1 cellular context compared by ENCODE assay signal in the genomic region with DNA sequence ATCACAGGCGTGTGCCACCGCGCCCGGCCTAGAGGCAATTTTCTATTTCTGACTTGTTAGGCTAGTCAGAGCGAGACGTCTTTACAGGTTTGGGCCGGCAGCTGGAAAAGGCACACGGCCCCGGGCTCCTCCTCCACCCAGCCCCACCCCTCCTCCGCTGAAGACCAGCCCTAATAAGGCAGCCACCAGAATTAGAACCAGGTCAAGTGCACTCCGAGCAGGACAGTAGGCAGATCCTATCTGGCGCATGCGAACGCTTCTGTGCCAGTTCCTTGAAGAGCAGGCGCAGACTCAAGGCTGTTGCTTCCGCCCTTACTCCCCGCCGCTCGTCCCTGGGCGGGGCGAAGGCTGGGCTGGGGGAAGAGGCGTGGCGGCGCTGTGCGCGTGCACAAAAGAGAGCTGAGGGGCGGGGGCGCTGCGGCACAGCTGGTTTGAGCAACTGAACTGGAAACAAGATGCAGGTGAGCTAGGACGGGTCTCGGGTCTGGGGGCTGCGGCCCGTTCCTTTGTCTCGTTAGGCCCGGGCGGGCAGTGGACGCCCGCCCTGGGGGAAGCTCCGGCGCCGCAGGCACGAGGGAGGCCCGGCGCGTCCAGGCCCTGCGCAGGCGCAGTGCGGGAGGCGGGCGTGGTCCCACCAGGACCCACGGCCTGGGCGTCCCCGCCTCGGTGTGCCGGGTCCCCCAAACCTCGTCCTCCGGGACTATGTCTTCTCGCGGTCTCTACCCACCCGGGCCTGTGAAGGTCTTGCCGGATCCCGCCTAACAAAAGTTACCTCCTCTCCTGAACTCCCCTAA.
TF ChIP-seq lines count a peak whose summit lies in the region.

PDCL3 (plus strand) TSS at position 381 of the 794 bp plus-strand sequence; CDS start at position 456, 75 bp downstream.

TF ChIP-seq in HepG2, 621 proteins besides CTCF, POLR2A, EP300 and RAD21 (continued from another document and continues in another):
- TF ChIP-seq, protein P1, sequence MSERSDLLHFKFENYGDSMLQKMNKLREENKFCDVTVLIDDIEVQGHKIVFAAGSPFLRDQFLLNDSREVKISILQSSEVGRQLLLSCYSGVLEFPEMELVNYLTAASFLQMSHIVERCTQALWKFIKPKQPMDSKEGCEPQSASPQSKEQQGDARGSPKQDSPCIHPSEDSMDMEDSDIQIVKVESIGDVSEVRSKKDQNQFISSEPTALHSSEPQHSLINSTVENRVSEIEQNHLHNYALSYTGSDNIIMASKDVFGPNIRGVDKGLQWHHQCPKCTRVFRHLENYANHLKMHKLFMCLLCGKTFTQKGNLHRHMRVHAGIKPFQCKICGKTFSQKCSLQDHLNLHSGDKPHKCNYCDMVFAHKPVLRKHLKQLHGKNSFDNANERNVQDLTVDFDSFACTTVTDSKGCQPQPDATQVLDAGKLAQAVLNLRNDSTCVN (CRISPR knock-in tag; IDR thresholded peaks at IDR 0.05; ENCODE audit: borderline replicate concordance): peak; percentile 72; the same call in 1 of the 2 replicates
- TF ChIP-seq MIER3 (CRISPR knock-in tag; IDR thresholded peaks at IDR 0.05; ENCODE audit: borderline replicate concordance): no peak; the same call in 1 of the 2 replicates
- TF ChIP-seq MEIS1 (CRISPR knock-in tag; IDR thresholded peaks at IDR 0.05; ENCODE audit: borderline replicate concordance): peak; percentile 40; the same call in 1 of the 2 replicates
- TF ChIP-seq ZC3H4 (CRISPR knock-in tag; IDR thresholded peaks at IDR 0.05; ENCODE audit: borderline replicate concordance): no peak
- TF ChIP-seq ZBTB8A (CRISPR knock-in tag; IDR thresholded peaks at IDR 0.05; ENCODE audit: borderline replicate concordance, low read depth): no peak
- TF ChIP-seq YY1 (IDR thresholded peaks at IDR 0.05; ENCODE audit: insufficient read depth, insufficient replicate concordance, low read depth, low read length): no peak
- TF ChIP-seq ZNF800 (CRISPR knock-in tag; IDR thresholded peaks at IDR 0.05): peak; percentile 77; the same call in 1 of the 2 replicates
- no peak for TF ChIP-seq FOSL1 (CRISPR knock-in tag; IDR thresholded peaks at IDR 0.05; ENCODE audit: borderline replicate concordance)
- no peak for TF ChIP-seq ZFP41 (CRISPR knock-in tag; IDR thresholded peaks at IDR 0.05; ENCODE audit: borderline replicate concordance)
- no peak for TF ChIP-seq ZNF652 (CRISPR knock-in tag; IDR thresholded peaks at IDR 0.05; ENCODE audit: borderline replicate concordance, low read depth)
- TF ChIP-seq ZNF136 (CRISPR knock-in tag; IDR thresholded peaks at IDR 0.05; ENCODE audit: low read depth): peak; percentile 56; the same call in 1 of the 2 replicates
- TF ChIP-seq ZFY (CRISPR knock-in tag; IDR thresholded peaks at IDR 0.05): peak; percentile 97
- TF ChIP-seq JDP2 (CRISPR knock-in tag; IDR thresholded peaks at IDR 0.05; ENCODE audit: borderline replicate concordance): no peak
- TF ChIP-seq ZNF737 (CRISPR knock-in tag; IDR thresholded peaks at IDR 0.05; ENCODE audit: borderline replicate concordance): no peak; the same call in 1 of the 2 replicates
- 0 out of 2 replicates have a peak, but pooled peaks have one; percentile 22 for TF ChIP-seq NFKBIZ (CRISPR knock-in tag; IDR thresholded peaks at IDR 0.05)
- no peak for TF ChIP-seq SMARCC2 (IDR thresholded peaks at IDR 0.05)
- TF ChIP-seq FOXO1 (CRISPR knock-in tag; IDR thresholded peaks at IDR 0.05): 0 out of 2 replicates have a peak, but pooled peaks have one; percentile 16
- TF ChIP-seq DMTF1 (CRISPR knock-in tag; IDR thresholded peaks at IDR 0.05): no peak
- TF ChIP-seq STAG1 (CRISPR knock-in tag; IDR thresholded peaks at IDR 0.05): no peak
- TF ChIP-seq SIN3A (IDR thresholded peaks at IDR 0.05; ENCODE audit: borderline replicate concordance, low read depth, low read length): peak; percentile 72; the same call in 1 of the 2 replicates
- peak; percentile 49; the same call in 1 of the 2 replicates for TF ChIP-seq ATF3 (CRISPR knock-in tag; IDR thresholded peaks at IDR 0.05)
- TF ChIP-seq HHEX (CRISPR knock-in tag; IDR thresholded peaks at IDR 0.05): no peak
- no peak for TF ChIP-seq ADNP (CRISPR knock-in tag; IDR thresholded peaks at IDR 0.05)
- TF ChIP-seq, protein P2, sequence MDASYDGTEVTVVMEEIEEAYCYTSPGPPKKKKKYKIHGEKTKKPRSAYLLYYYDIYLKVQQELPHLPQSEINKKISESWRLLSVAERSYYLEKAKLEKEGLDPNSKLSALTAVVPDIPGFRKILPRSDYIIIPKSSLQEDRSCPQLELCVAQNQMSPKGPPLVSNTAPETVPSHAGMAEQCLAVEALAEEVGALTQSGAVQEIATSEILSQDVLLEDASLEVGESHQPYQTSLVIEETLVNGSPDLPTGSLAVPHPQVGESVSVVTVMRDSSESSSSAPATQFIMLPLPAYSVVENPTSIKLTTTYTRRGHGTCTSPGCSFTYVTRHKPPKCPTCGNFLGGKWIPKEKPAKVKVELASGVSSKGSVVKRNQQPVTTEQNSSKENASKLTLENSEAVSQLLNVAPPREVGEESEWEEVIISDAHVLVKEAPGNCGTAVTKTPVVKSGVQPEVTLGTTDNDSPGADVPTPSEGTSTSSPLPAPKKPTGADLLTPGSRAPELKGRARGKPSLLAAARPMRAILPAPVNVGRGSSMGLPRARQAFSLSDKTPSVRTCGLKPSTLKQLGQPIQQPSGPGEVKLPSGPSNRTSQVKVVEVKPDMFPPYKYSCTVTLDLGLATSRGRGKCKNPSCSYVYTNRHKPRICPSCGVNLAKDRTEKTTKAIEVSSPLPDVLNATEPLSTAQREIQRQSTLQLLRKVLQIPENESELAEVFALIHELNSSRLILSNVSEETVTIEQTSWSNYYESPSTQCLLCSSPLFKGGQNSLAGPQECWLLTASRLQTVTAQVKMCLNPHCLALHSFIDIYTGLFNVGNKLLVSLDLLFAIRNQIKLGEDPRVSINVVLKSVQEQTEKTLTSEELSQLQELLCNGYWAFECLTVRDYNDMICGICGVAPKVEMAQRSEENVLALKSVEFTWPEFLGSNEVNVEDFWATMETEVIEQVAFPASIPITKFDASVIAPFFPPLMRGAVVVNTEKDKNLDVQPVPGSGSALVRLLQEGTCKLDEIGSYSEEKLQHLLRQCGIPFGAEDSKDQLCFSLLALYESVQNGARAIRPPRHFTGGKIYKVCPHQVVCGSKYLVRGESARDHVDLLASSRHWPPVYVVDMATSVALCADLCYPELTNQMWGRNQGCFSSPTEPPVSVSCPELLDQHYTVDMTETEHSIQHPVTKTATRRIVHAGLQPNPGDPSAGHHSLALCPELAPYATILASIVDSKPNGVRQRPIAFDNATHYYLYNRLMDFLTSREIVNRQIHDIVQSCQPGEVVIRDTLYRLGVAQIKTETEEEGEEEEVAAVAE (CRISPR knock-in tag; IDR thresholded peaks at IDR 0.05; ENCODE audit: borderline replicate concordance): no peak
- 0 out of 2 replicates have a peak, but pooled peaks have one; percentile 40 for TF ChIP-seq ZNF124 (CRISPR knock-in tag; IDR thresholded peaks at IDR 0.05)
- TF ChIP-seq HES4 (CRISPR knock-in tag; IDR thresholded peaks at IDR 0.05; ENCODE audit: borderline replicate concordance): peak; percentile 86
- peak; percentile 65; the same call in 1 of the 2 replicates for TF ChIP-seq REL (CRISPR knock-in tag; conservative IDR thresholded peaks at IDR 0.05)
- TF ChIP-seq, protein P3, sequence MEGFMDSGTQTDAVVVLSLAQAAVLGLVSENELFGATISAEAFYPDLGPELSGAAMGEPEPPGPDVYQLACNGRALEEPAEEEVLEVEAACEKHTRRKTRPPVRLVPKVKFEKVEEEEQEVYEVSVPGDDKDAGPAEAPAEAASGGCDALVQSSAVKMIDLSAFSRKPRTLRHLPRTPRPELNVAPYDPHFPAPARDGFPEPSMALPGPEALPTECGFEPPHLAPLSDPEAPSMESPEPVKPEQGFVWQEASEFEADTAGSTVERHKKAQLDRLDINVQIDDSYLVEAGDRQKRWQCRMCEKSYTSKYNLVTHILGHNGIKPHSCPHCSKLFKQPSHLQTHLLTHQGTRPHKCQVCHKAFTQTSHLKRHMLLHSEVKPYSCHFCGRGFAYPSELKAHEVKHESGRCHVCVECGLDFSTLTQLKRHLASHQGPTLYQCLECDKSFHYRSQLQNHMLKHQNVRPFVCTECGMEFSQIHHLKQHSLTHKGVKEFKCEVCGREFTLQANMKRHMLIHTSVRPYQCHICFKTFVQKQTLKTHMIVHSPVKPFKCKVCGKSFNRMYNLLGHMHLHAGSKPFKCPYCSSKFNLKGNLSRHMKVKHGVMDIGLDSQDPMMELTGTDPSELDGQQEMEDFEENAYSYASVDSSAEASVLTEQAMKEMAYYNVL (CRISPR knock-in tag; IDR thresholded peaks at IDR 0.05; ENCODE audit: borderline replicate concordance): 0 out of 2 replicates have a peak, but pooled peaks have one; percentile 44
- TF ChIP-seq, protein P4, sequence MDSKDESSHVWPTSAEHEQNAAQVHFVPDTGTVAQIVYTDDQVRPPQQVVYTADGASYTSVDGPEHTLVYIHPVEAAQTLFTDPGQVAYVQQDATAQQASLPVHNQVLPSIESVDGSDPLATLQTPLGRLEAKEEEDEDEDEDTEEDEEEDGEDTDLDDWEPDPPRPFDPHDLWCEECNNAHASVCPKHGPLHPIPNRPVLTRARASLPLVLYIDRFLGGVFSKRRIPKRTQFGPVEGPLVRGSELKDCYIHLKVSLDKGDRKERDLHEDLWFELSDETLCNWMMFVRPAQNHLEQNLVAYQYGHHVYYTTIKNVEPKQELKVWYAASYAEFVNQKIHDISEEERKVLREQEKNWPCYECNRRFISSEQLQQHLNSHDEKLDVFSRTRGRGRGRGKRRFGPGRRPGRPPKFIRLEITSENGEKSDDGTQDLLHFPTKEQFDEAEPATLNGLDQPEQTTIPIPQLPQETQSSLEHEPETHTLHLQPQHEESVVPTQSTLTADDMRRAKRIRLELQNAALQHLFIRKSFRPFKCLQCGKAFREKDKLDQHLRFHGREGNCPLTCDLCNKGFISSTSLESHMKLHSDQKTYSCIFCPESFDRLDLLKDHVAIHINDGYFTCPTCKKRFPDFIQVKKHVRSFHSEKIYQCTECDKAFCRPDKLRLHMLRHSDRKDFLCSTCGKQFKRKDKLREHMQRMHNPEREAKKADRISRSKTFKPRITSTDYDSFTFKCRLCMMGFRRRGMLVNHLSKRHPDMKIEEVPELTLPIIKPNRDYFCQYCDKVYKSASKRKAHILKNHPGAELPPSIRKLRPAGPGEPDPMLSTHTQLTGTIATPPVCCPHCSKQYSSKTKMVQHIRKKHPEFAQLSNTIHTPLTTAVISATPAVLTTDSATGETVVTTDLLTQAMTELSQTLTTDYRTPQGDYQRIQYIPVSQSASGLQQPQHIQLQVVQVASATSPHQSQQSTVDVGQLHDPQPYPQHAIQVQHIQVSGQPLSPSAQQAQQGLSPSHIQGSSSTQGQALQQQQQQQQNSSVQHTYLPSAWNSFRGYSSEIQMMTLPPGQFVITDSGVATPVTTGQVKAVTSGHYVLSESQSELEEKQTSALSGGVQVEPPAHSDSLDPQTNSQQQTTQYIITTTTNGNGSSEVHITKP (CRISPR knock-in tag; IDR thresholded peaks at IDR 0.05; ENCODE audit: low read depth): peak; percentile 26; the same call in 1 of the 2 replicates
- TF ChIP-seq ZNF644 (CRISPR knock-in tag; IDR thresholded peaks at IDR 0.05; ENCODE audit: low read depth): no peak
- TF ChIP-seq CBFB (CRISPR knock-in tag; IDR thresholded peaks at IDR 0.05): peak; percentile 78; the same call in 1 of the 2 replicates
- no peak for TF ChIP-seq RAD51 (IDR thresholded peaks at IDR 0.05; ENCODE audit: borderline replicate concordance)
- peak; percentile 89 for TF ChIP-seq ZNF510 (CRISPR knock-in tag; IDR thresholded peaks at IDR 0.05; ENCODE audit: low read depth)
- TF ChIP-seq KLF12 (CRISPR knock-in tag; IDR thresholded peaks at IDR 0.05; ENCODE audit: borderline replicate concordance): peak; percentile 81
- TF ChIP-seq, protein P5, sequence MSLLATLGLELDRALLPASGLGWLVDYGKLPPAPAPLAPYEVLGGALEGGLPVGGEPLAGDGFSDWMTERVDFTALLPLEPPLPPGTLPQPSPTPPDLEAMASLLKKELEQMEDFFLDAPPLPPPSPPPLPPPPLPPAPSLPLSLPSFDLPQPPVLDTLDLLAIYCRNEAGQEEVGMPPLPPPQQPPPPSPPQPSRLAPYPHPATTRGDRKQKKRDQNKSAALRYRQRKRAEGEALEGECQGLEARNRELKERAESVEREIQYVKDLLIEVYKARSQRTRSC (CRISPR knock-in tag; IDR thresholded peaks at IDR 0.05; ENCODE audit: low read depth): no peak
- peak; percentile 98 for TF ChIP-seq ZNF501 (CRISPR knock-in tag; IDR thresholded peaks at IDR 0.05)
- peak; percentile 70 for TF ChIP-seq AGO2 (optimal IDR thresholded peaks at IDR 0.05; ENCODE audit: low read depth, low read length)
- TF ChIP-seq MAZ (IDR thresholded peaks at IDR 0.05; ENCODE audit: borderline replicate concordance, low read depth, low read length): peak; percentile 37; the same call in 1 of the 2 replicates
- TF ChIP-seq MAZ (CRISPR knock-in tag; IDR thresholded peaks at IDR 0.05; ENCODE audit: low read depth): peak; percentile 94
- TF ChIP-seq NR2F6 (IDR thresholded peaks at IDR 0.05): peak; percentile 8; the same call in 1 of the 2 replicates
- peak; percentile 57; the same call in 1 of the 2 replicates for TF ChIP-seq NR2F6 (CRISPR knock-in tag; IDR thresholded peaks at IDR 0.05)
- TF ChIP-seq ZNF317 (CRISPR knock-in tag; IDR thresholded peaks at IDR 0.05): no peak
